Comparison of ENCODE assay signal across 25 cellular contexts in the genomic region with DNA sequence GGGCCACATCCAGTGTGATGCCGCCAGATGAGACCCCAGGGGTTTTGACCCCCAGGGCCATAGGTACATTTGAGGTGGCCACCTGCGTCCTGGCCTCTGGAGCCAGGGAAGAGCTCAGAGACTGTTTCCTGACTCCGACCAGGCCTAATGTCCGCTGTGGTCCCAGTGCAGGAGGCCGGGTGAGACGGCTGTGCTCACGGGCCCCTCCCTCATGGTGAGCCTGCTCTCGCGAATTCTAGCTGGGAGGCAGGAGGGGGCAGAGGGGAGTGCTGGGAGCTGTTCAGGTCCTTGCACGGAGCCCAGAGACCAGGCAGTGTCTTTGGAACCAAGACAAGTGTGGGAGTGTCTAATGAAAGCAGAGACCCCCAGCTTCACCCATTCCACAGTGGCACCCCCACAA.
A peak's percentile ranks its signal among the peaks of the same experiment; 100 is the strongest.
DNase-seq lines count a peak whose midpoint lies in the region; ATAC-seq, FAIRE-seq and TF ChIP-seq lines count a peak whose summit lies in the region.
"Had no signal": no experiment of that assay in that cellular context is flagged by ENCODE, and none has a peak within 500 bp of the region (broad histone marks: within the 10 kb centered on the region; RNA-seq: fewer than 3 reads in every experiment).

No MANE protein-coding gene starts in this region.

- no peak for FAIRE-seq in K562 (lab: Jason Lieb, UNC)
- FAIRE-seq in GM12891 (lab: Jason Lieb, UNC): no peak
- FAIRE-seq: A204.1, D721Med, G401.6, GM12892, GM18507 had no signal

- H3K9me2 ChIP-seq in hepatocyte (replicated peaks; ENCODE audit: insufficient read depth): no peaks in the 10 kb centered on the region

- H3K4me1 Mint-ChIP-seq in nephron: no peaks in the 10 kb centered on the region
- no peaks in the 10 kb centered on the region for H3K4me1 Mint-ChIP-seq in activated CD4-positive, alpha-beta T cell treated with anti-CD3 and anti-CD28 coated beads, Interleukin-2, amount 10 ng/mL, durations not matched to agents 7 days and 5 days
- H3K4me1 Mint-ChIP-seq: B cell had no signal

- TF ChIP-seq POLR2A in K562 (conservative IDR thresholded peaks at IDR 0.05) (no peak), spleen (IDR thresholded peaks at IDR 0.05) (no peak), GM12891 (IDR thresholded peaks at IDR 0.05; ENCODE audit: low read depth, low read length) (no peak)

- intact Hi-C loops in K562 (cut with micrococcal nuclease) (no loop called here), spleen (cut with DNase I; ENCODE audit: low total_unique reads) (no loop called here)

- no peak overlapping the region for H3K4me2 ChIP-seq in K562 (ENCODE audit: insufficient read depth, low read length)
- H3K4me2 ChIP-seq in hepatocyte: no peak overlapping the region
- H3K4me2 ChIP-seq: BLaER1 treated with 17β-estradiol and CSF1 and Interleukin-3, amounts not matched to agents 10 nM and 100 nM had no signal

- BruUV-seq in K562 (replicated peaks; lab: Mats Ljungman, UMichigan): no TSS peak

- peaks cover 31% of the 10 kb centered on the region for H3K27me3 Mint-ChIP-seq in nephron (ENCODE audit: low read depth)
- H3K27me3 Mint-ChIP-seq in activated CD4-positive, alpha-beta T cell treated with anti-CD3 and anti-CD28 coated beads, Interleukin-2, amount 10 ng/mL, durations not matched to agents 7 days and 5 days: no peaks in the 10 kb centered on the region
- H3K27me3 Mint-ChIP-seq: B cell; CD4-positive, alpha-beta T cell had no signal

- no peaks in the 10 kb centered on the region for H3K9me3 ChIP-seq in K562 (replicated peaks; ENCODE audit: control insufficient read depth, insufficient read depth, low read depth, low read length)
- no peaks in the 10 kb centered on the region for H3K9me3 ChIP-seq in hepatocyte (ENCODE audit: low read depth)
- no peaks in the 10 kb centered on the region for H3K9me3 ChIP-seq in spleen
- H3K9me3 ChIP-seq: BLaER1 treated with 17β-estradiol and CSF1 and Interleukin-3, amounts not matched to agents 10 nM and 100 nM; Caco-2 had no signal

- peak; percentile 38; the same call in 1 of the 3 replicates for ATAC-seq in K562
- ATAC-seq: CD8-positive, alpha-beta T cell had no signal

- H3K4me3 ChIP-seq in K562 (no peak overlapping the region), hepatocyte (no peak overlapping the region), spleen (no peak overlapping the region)
- H3K4me3 ChIP-seq: BLaER1 treated with 17β-estradiol and CSF1 and Interleukin-3, amounts not matched to agents 10 nM and 100 nM had no signal

- in situ Hi-C loops in K562 (cut with MboI): no loop called here

- H3K27me3 ChIP-seq in K562 (ENCODE audit: control insufficient read depth in 2 of 2, insufficient read depth in 2 of 2, low read length in 2 of 2) (peaks cover 16 to 58% of the 10 kb centered on the region in 2 experiments; a peak in 4 of 5 replicates), hepatocyte (no peaks in the 10 kb centered on the region), spleen (replicated peaks in 1 of 7) (peaks cover 0 to 44% (median 0%) of the 10 kb centered on the region in 7 donors)
- H3K27me3 ChIP-seq: BLaER1 treated with 17β-estradiol and CSF1 and Interleukin-3, amounts not matched to agents 10 nM and 100 nM had no signal

- DNase-seq in K562 (ENCODE audit: extremely low read depth in 1 of 4, low spot score in 3 of 4) (no peak), hepatocyte (ENCODE audit: low spot score) (no peak), spleen (peak; percentile 41), GM12891 (ENCODE audit: insufficient read length, low spot score) (no peak), AG08395 (ENCODE audit: low spot score) (no peak), NCI-H1694 (lab: John Stamatoyannopoulos, UW) (no peak)
- DNase-seq in activated CD4-positive, alpha-beta T cell treated with anti-CD3 and anti-CD28 coated beads, Interleukin-2, amount 10 ng/mL, durations not matched to agents 7 days and 5 days: no peak
- DNase-seq: 8988T; ACHN; AML-193; Caco-2; Calu3; CD4-positive, alpha-beta T cell; CD8-positive, alpha-beta T cell; DMS79 treated with DMSO at 0.1 percent for 48 hours; GF-D8 had no signal

- peak overlapping the region; percentile 54 to 94 (median 94) for H3K27ac Mint-ChIP-seq in nephron
- H3K27ac Mint-ChIP-seq in activated CD4-positive, alpha-beta T cell treated with anti-CD3 and anti-CD28 coated beads, Interleukin-2, amount 10 ng/mL, durations not matched to agents 7 days and 5 days: no peak overlapping the region
- H3K27ac Mint-ChIP-seq: B cell; CD4-positive, alpha-beta T cell; CD8-positive, alpha-beta T cell had no signal

- H3K9me3 Mint-ChIP-seq in nephron: no peaks in the 10 kb centered on the region
- no peaks in the 10 kb centered on the region for H3K9me3 Mint-ChIP-seq in activated CD4-positive, alpha-beta T cell treated with anti-CD3 and anti-CD28 coated beads, Interleukin-2, amount 10 ng/mL, durations not matched to agents 7 days and 5 days
- H3K9me3 Mint-ChIP-seq: CD4-positive, alpha-beta T cell; CD8-positive, alpha-beta T cell had no signal

- H3K4me3 Mint-ChIP-seq in nephron: no peak overlapping the region
- no peak overlapping the region for H3K4me3 Mint-ChIP-seq in activated CD4-positive, alpha-beta T cell treated with anti-CD3 and anti-CD28 coated beads, Interleukin-2, amount 10 ng/mL, durations not matched to agents 7 days and 5 days
- H3K4me3 Mint-ChIP-seq: B cell; CD4-positive, alpha-beta T cell; CD8-positive, alpha-beta T cell had no signal

- no peak overlapping the region for H3K9ac ChIP-seq in K562 (ENCODE audit: insufficient read depth in 1 of 2, low read depth in 2 of 2, low read length in 2 of 2)
- H3K9ac ChIP-seq: BLaER1 treated with 17β-estradiol and CSF1 and Interleukin-3, amounts not matched to agents 10 nM and 100 nM had no signal

- TF ChIP-seq RAD21 in K562 (CRISPR knock-in tag; conservative IDR thresholded peaks at IDR 0.05 in 1 of 2, IDR thresholded peaks at IDR 0.05 in 1 of 2): no peak

- H3K27ac ChIP-seq in K562 (ENCODE audit: extremely low read depth, low read depth, low read length) (no peak overlapping the region), hepatocyte (peak overlapping the region; percentile 66), spleen (no peak overlapping the region)
- H3K27ac ChIP-seq: BLaER1 treated with 17β-estradiol and CSF1 and Interleukin-3, amounts not matched to agents 10 nM and 100 nM; C4-2B had no signal

- WGBS in K562 (ENCODE audit: insufficient coverage, low coverage, missing lambda C conversion rate): 0% methylated on average over 10 of the region's 10 CpGs
- WGBS in hepatocyte (ENCODE audit: low lambda C conversion rate, missing lambda C conversion rate): 61% methylated on average over 10 of the region's 10 CpGs
- 54 to 68% (median 63%) methylated on average over 10 of the region's 10 CpGs for whole genome bisulfite sequencing in spleen, 5 donors

- TF ChIP-seq CTCF in K562 (IDR thresholded peaks at IDR 0.05 in 2 of 3, conservative IDR thresholded peaks at IDR 0.05 in 1 of 3; ENCODE audit: insufficient read depth in 2 of 3, low read depth in 1 of 3, low read length in 3 of 3) (no peak), hepatocyte (IDR thresholded peaks at IDR 0.05; ENCODE audit: poor library complexity) (no peak), nephron (IDR thresholded peaks at IDR 0.05; ENCODE audit: unreplicated experiment in 3 of 3) (no peak), spleen (IDR thresholded peaks at IDR 0.05 in 8 of 11, conservative IDR thresholded peaks at IDR 0.05 in 3 of 11) (no peak)

- no peaks in the 10 kb centered on the region for H3K9me1 ChIP-seq in K562 (ENCODE audit: control insufficient read depth, insufficient read depth, low read length)

- H3K79me2 ChIP-seq in K562 (ENCODE audit: control insufficient read depth, insufficient read depth, low read length) (no peaks in the 10 kb centered on the region), hepatocyte (no peaks in the 10 kb centered on the region)

- H3K4me1 ChIP-seq in K562 (replicated peaks in 1 of 2; ENCODE audit: control insufficient read depth in 2 of 2, insufficient read depth in 2 of 2, low read length in 2 of 2): peaks cover 0 to 2% of the 10 kb centered on the region in 2 experiments; a peak in 2 of 5 replicates
- no peaks in the 10 kb centered on the region for H3K4me1 ChIP-seq in hepatocyte (ENCODE audit: insufficient read depth)
- H3K4me1 ChIP-seq in spleen: no peaks in the 10 kb centered on the region
- H3K4me1 ChIP-seq: Caco-2 had no signal

- POLR2A ChIA-PET in K562 (lab: Yijun Ruan, JAX): interaction anchor here (1.0 to 1.2 kb wide), 3 partner anchors 10 to 15 kb away, joined by 3 to 4 read pairs (median 3); no protein-coding TSS in a partner anchor
- POLR2A ChIA-PET in activated CD4-positive, alpha-beta T cell treated with anti-CD3 and anti-CD28 coated beads, Interleukin-2, amount 10 ng/mL, durations not matched to agents 7 days and 5 days (lab: Charles Lee): interaction anchor here (0.7 kb wide), 1 partner anchor 10 kb away, joined by 3 read pairs; no protein-coding TSS in a partner anchor

- no peaks in the 10 kb centered on the region for H3K36me3 Mint-ChIP-seq in nephron (ENCODE audit: low read depth)
- H3K36me3 Mint-ChIP-seq in activated CD4-positive, alpha-beta T cell treated with anti-CD3 and anti-CD28 coated beads, Interleukin-2, amount 10 ng/mL, durations not matched to agents 7 days and 5 days (ENCODE audit: low read depth): no peaks in the 10 kb centered on the region
- H3K36me3 Mint-ChIP-seq: CD8-positive, alpha-beta T cell had no signal

- CTCF ChIA-PET in K562 (lab: Yijun Ruan, JAX; ENCODE audit: low intra/inter-chr PET ratio): no interaction called here
- CTCF ChIA-PET in activated CD4-positive, alpha-beta T cell treated with anti-CD3 and anti-CD28 coated beads, Interleukin-2, amount 10 ng/mL, durations not matched to agents 7 days and 5 days (lab: Charles Lee): no interaction called here

- H3K36me3 ChIP-seq in K562 (ENCODE audit: control insufficient read depth, insufficient read depth, low read length) (no peaks in the 10 kb centered on the region), hepatocyte (replicated peaks; ENCODE audit: insufficient read depth, low read depth) (no peaks in the 10 kb centered on the region), spleen (no peaks in the 10 kb centered on the region)
- H3K36me3 ChIP-seq: BLaER1 treated with 17β-estradiol and CSF1 and Interleukin-3, amounts not matched to agents 10 nM and 100 nM had no signal

- H2AFZ ChIP-seq in K562 (ENCODE audit: low read depth, low read length) (no peak overlapping the region), hepatocyte (no peak overlapping the region)

- H4K20me1 ChIP-seq in K562 (replicated peaks; ENCODE audit: control insufficient read depth, insufficient read depth, low read length) (no peaks in the 10 kb centered on the region), hepatocyte (ENCODE audit: insufficient read depth, poor library complexity, severe bottlenecking) (no peaks in the 10 kb centered on the region)
- H4K20me1 ChIP-seq: BLaER1 treated with 17β-estradiol and CSF1 and Interleukin-3, amounts not matched to agents 10 nM and 100 nM had no signal

- TF ChIP-seq EP300 in K562 (IDR thresholded peaks at IDR 0.05; ENCODE audit: low read length): no peak

TF ChIP-seq in K562, 482 proteins besides CTCF, POLR2A, EP300 and RAD21 (continues in another document):
- TF ChIP-seq COPS2 (conservative IDR thresholded peaks at IDR 0.05) (no peak), BRD9 (IDR thresholded peaks at IDR 0.05; ENCODE audit: low read depth, partially characterized antibody) (no peak)

TF ChIP-seq in GM12891, 5 proteins besides CTCF, POLR2A, EP300 and RAD21 (continues in another document):
- TF ChIP-seq POU2F2 (IDR thresholded peaks at IDR 0.05; ENCODE audit: low read depth, low read length) (no peak), TAF1 (IDR thresholded peaks at IDR 0.05; ENCODE audit: low read depth, low read length) (no peak)
